ENCODE assay signal across 13 cellular contexts in genomic region chr20:9660236-9660868, GRCh38.
DNase-seq lines count a peak whose midpoint lies in the region; ATAC-seq and TF ChIP-seq lines count a peak whose summit lies in the region.
"Had no signal": no experiment of that assay in that cellular context is flagged by ENCODE, and none has a peak within 500 bp of the region (broad histone marks: within the 10 kb centered on the region; RNA-seq: fewer than 3 reads in every experiment).

No MANE protein-coding gene starts in this region.

- H3K27ac Mint-ChIP-seq in effector memory CD8-positive, alpha-beta T cell = no peak overlapping the region
- H3K27ac Mint-ChIP-seq in activated T-helper 17 cell treated with anti-CD3 and anti-CD28 coated beads, Interleukin-2, amount 50 U/mL, for 72 hours = no peak overlapping the region
- H3K27ac Mint-ChIP-seq: activated T-cell treated with anti-CD3 and anti-CD28 coated beads, Interleukin-2, amount 50 U/mL, for 72 hours; CD8-positive, alpha-beta T cell; dendritic cell treated with granulocyte-macrophage colony-stimulating factor and Interleukin-4, amounts not matched to agents 40 ng/mL and 50 ng/mL, for 4 days had no signal

- H3K27ac ChIP-seq in fibroblast of lung (ENCODE audit: insufficient read depth, low read length) (no peak overlapping the region), upper lobe of left lung (no peak overlapping the region)
- H3K27ac ChIP-seq: HL-60 had no signal

- peak; percentile 3 for DNase-seq in stimulated activated CD4-positive, alpha-beta T cell treated with anti-CD3 and anti-CD28 coated beads, Interleukin-15, amount 100 ng/mL, for 24 hours
- no peak for DNase-seq in stimulated activated CD4-positive, alpha-beta T cell treated with anti-CD3 and anti-CD28 coated beads, Interleukin-4, amount 100 ng/mL, for 1 hour
- DNase-seq in RPMI7951 (ENCODE audit: low read depth) (peak; percentile 32), fibroblast of lung (ENCODE audit: low read depth in 2 of 2) (peak; percentile 4 to 18), upper lobe of left lung (no peak), left cardiac atrium (no peak)
- DNase-seq in effector memory CD8-positive, alpha-beta T cell = no peak
- DNase-seq: activated T-cell treated with anti-CD3 and anti-CD28 coated beads, Interleukin-2, amount 50 U/mL, for 72 hours; CD8-positive, alpha-beta T cell; SW 1271 had no signal

- peaks cover 0 to 9% of the 10 kb centered on the region in 2 donors for H3K9me3 Mint-ChIP-seq in effector memory CD8-positive, alpha-beta T cell
- H3K9me3 Mint-ChIP-seq in activated T-helper 17 cell treated with anti-CD3 and anti-CD28 coated beads, Interleukin-2, amount 50 U/mL, for 72 hours = peaks cover 3% of the 10 kb centered on the region
- H3K9me3 Mint-ChIP-seq: dendritic cell treated with granulocyte-macrophage colony-stimulating factor and Interleukin-4, amounts not matched to agents 40 ng/mL and 50 ng/mL, for 4 days had no signal

- H3K4me1 ChIP-seq in fibroblast of lung (ENCODE audit: control insufficient read depth, extremely low read depth, insufficient read depth, low read length) (no peaks in the 10 kb centered on the region), upper lobe of left lung (no peaks in the 10 kb centered on the region)

- no peak for TF ChIP-seq EP300 in upper lobe of left lung (IDR thresholded peaks at IDR 0.05)

- H3K36me3 ChIP-seq in fibroblast of lung (ENCODE audit: control insufficient read depth, insufficient read depth, low read length) = no peaks in the 10 kb centered on the region
- H3K36me3 ChIP-seq in upper lobe of left lung = no peaks in the 10 kb centered on the region

- no peak overlapping the region for H3K4me3 ChIP-seq in fibroblast of lung (replicated peaks in 1 of 4; ENCODE audit: control extremely low read depth in 1 of 4, insufficient read depth in 1 of 4, low read depth in 3 of 4, low read length in 4 of 4)
- no peak overlapping the region for H3K4me3 ChIP-seq in upper lobe of left lung

- no peak for ATAC-seq in effector memory CD8-positive, alpha-beta T cell (replicated peaks)
- ATAC-seq in upper lobe of left lung (ENCODE audit: low FRiP score in 2 of 2) (no peak), left cardiac atrium (no peak)
- ATAC-seq in activated T-helper 17 cell treated with anti-CD3 and anti-CD28 coated beads, Interleukin-2, amount 50 U/mL, for 72 hours (replicated peaks) = no peak
- ATAC-seq: activated T-cell treated with anti-CD3 and anti-CD28 coated beads, Interleukin-2, amount 50 U/mL, for 72 hours; CD8-positive, alpha-beta T cell had no signal

- H4K20me1 ChIP-seq in fibroblast of lung (ENCODE audit: control insufficient read depth, extremely low read depth, insufficient read depth, low read length) = no peaks in the 10 kb centered on the region

- no peaks in the 10 kb centered on the region for H3K79me2 ChIP-seq in fibroblast of lung (ENCODE audit: control insufficient read depth, insufficient read depth, low read length)

- no peak overlapping the region for H3K9ac ChIP-seq in fibroblast of lung (ENCODE audit: insufficient read depth, low read length)

- no peaks in the 10 kb centered on the region for H3K4me1 Mint-ChIP-seq in effector memory CD8-positive, alpha-beta T cell (ENCODE audit: low read depth in 2 of 2)
- H3K4me1 Mint-ChIP-seq in activated T-helper 17 cell treated with anti-CD3 and anti-CD28 coated beads, Interleukin-2, amount 50 U/mL, for 72 hours = no peaks in the 10 kb centered on the region

- H3K36me3 Mint-ChIP-seq in effector memory CD8-positive, alpha-beta T cell (ENCODE audit: insufficient read depth) = no peaks in the 10 kb centered on the region
- no peaks in the 10 kb centered on the region for H3K36me3 Mint-ChIP-seq in activated T-helper 17 cell treated with anti-CD3 and anti-CD28 coated beads, Interleukin-2, amount 50 U/mL, for 72 hours (ENCODE audit: low read depth)
- H3K36me3 Mint-ChIP-seq: CD8-positive, alpha-beta T cell had no signal

- no peaks in the 10 kb centered on the region for H3K27me3 Mint-ChIP-seq in effector memory CD8-positive, alpha-beta T cell
- H3K27me3 Mint-ChIP-seq in activated T-helper 17 cell treated with anti-CD3 and anti-CD28 coated beads, Interleukin-2, amount 50 U/mL, for 72 hours = no peaks in the 10 kb centered on the region

- intact Hi-C loops in left cardiac atrium (cut with DNase I) = no loop called here

- 32 to 45% methylated on average over 8 of the region's 8 CpGs for WGBS in upper lobe of left lung, 2 donors

- H3K4me3 Mint-ChIP-seq in effector memory CD8-positive, alpha-beta T cell = no peak overlapping the region
- no peak overlapping the region for H3K4me3 Mint-ChIP-seq in activated T-helper 17 cell treated with anti-CD3 and anti-CD28 coated beads, Interleukin-2, amount 50 U/mL, for 72 hours
- H3K4me3 Mint-ChIP-seq: activated T-cell treated with anti-CD3 and anti-CD28 coated beads, Interleukin-2, amount 50 U/mL, for 72 hours; CD8-positive, alpha-beta T cell; dendritic cell treated with granulocyte-macrophage colony-stimulating factor and Interleukin-4, amounts not matched to agents 40 ng/mL and 50 ng/mL, for 4 days had no signal

- TF ChIP-seq POLR2A in upper lobe of left lung (IDR thresholded peaks at IDR 0.05) = no peak

- H3K4me2 ChIP-seq in fibroblast of lung (ENCODE audit: extremely low read depth, insufficient read depth, low read length) = no peak overlapping the region

- H3K9me3 ChIP-seq in fibroblast of lung (ENCODE audit: control insufficient read depth, insufficient read depth, low read depth, low read length) (no peaks in the 10 kb centered on the region), upper lobe of left lung (no peaks in the 10 kb centered on the region)

- no peak overlapping the region for H2AFZ ChIP-seq in fibroblast of lung (ENCODE audit: low read length)

- no peak for TF ChIP-seq CTCF in fibroblast of lung (conservative IDR thresholded peaks at IDR 0.05 in 1 of 2, IDR thresholded peaks at IDR 0.05 in 1 of 2; ENCODE audit: low read depth in 1 of 2, low read length in 2 of 2)
- TF ChIP-seq CTCF in upper lobe of left lung (IDR thresholded peaks at IDR 0.05) = no peak

- H3K27me3 ChIP-seq in fibroblast of lung (ENCODE audit: control insufficient read depth, insufficient read depth, low read length) (no peaks in the 10 kb centered on the region), upper lobe of left lung (no peaks in the 10 kb centered on the region)

Comparison
In these comparisons a context has a peak if more than half of its experiments do, and no peak if none do; other contexts are left out.
1. DNase-seq: peak in stimulated activated CD4-positive, alpha-beta T cell treated with anti-CD3 and anti-CD28 coated beads, Interleukin-15, amount 100 ng/mL, for 24 hours (single experiment), RPMI7951 (single experiment) and fibroblast of lung (2 of 2); none in stimulated activated CD4-positive, alpha-beta T cell treated with anti-CD3 and anti-CD28 coated beads, Interleukin-4, amount 100 ng/mL, for 1 hour (single experiment), effector memory CD8-positive, alpha-beta T cell (0 of 3), upper lobe of left lung (0 of 2) and left cardiac atrium (single experiment).